In the genomic region with DNA sequence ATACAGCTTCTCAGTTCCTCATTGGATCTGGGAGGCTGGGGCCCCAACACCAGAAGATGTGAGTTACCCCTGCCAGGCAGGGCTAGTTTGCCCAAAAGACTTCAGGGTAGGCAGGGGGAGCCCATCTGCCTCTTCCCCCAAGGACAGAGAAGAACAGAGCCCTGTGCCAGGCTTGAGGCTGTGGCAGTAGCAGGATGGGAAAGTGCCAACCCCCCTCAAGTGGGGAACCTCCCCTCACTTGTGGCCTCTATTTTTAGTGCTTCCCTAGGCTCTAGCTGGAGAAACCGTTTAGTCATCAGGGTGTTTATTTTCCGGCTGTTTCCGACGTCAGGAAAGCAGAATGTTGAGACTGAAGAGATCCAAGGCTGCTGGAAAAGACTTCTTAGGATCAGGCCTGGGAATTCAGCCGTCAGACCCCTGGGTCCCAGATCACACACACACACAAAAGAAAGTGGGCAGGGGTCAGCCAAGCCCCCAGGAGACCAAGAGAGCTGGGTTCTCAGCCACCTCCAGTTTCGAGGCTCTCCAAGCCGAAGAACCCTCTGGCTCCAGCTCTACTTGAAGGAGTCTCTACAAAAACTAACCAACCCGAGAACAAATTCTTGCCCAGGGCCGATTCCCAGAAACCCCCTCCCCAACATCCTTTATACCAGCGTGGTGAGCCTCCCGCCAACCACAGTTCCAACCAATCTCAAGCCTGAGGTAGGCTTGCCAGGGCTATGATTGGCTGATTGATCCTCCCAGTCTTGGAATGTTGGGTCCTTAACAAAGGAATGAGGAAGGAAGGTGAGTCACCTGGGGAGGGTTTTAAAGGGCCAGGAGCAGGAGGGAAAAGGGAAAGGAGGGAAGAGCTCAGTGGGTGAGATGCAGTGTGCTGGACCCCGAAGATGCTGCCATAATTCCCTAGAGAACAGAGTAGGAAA, we compare ENCODE assay signal across 8 cellular contexts. TPM values are rescaled to one million over a fixed set of nuclear protein-coding genes. Genes with fewer than 3 reads are reported as not detected.
DNase-seq lines count a peak whose midpoint lies in the region; ATAC-seq and TF ChIP-seq lines count a peak whose summit lies in the region.

No MANE protein-coding gene starts in this region.

- intact Hi-C loops in Caco-2 (cut with micrococcal nuclease; ENCODE audit: unreplicated experiment) = loop anchor here (1.0 to 10.0 kb wide), 3 partner anchors 46 to 102 kb away; partner anchors contain the start of genes GPATCH4 and IQGAP3

- peaks cover 27% of the 10 kb centered on the region for H3K4me1 Mint-ChIP-seq in Caco-2 (ENCODE audit: low read depth, unreplicated experiment)

- no peaks in the 10 kb centered on the region for H3K36me3 ChIP-seq in Caco-2 (ENCODE audit: control insufficient read depth, insufficient read depth, low read length)
- H3K36me3 ChIP-seq in Loucy (ENCODE audit: insufficient read depth, low read length) = no peaks in the 10 kb centered on the region
- no peaks in the 10 kb centered on the region for H3K36me3 ChIP-seq in adipocyte (ENCODE audit: control insufficient read depth, insufficient read depth, low read length, severe bottlenecking)
- H3K36me3 ChIP-seq in cardiac muscle cell = no peaks in the 10 kb centered on the region
- no peaks in the 10 kb centered on the region for H3K36me3 ChIP-seq in osteoblast (ENCODE audit: insufficient read depth, low read length)
- H3K36me3 ChIP-seq in MM.1S (replicated peaks; ENCODE audit: insufficient read depth, low read length) = no peaks in the 10 kb centered on the region

- H3K27ac ChIP-seq in cardiac muscle cell (peak overlapping the region; percentile 99), osteoblast (ENCODE audit: low read depth, low read length) (peak overlapping the region; percentile 100), MM.1S (ENCODE audit: low read length) (no peak overlapping the region)

- TF ChIP-seq CTCF in Caco-2 (IDR thresholded peaks at IDR 0.05; ENCODE audit: insufficient read depth in 1 of 2, low read depth in 1 of 2, low read length in 1 of 2, severe bottlenecking in 1 of 2, unreplicated experiment in 1 of 2) (no peak), Loucy (conservative IDR thresholded peaks at IDR 0.05; ENCODE audit: low read length) (no peak), cardiac muscle cell (IDR thresholded peaks at IDR 0.05; ENCODE audit: low read depth, low read length) (no peak), osteoblast (IDR thresholded peaks at IDR 0.05; ENCODE audit: extremely low read depth, low read depth, low read length) (no peak), MM.1S (IDR thresholded peaks at IDR 0.05; ENCODE audit: low read length) (no peak)

- no peak overlapping the region for H2AFZ ChIP-seq in Loucy (ENCODE audit: low read length)
- peak overlapping the region; percentile 57 for H2AFZ ChIP-seq in osteoblast (ENCODE audit: low read length)
- H2AFZ ChIP-seq in MM.1S (ENCODE audit: low read length) = no peak overlapping the region

- peaks cover 5% of the 10 kb centered on the region; the same call in 1 of the 2 replicates for H3F3A ChIP-seq in Loucy (ENCODE audit: low read depth)
- H3F3A ChIP-seq in MM.1S (ENCODE audit: insufficient read depth, low read length) = peaks cover 37% of the 10 kb centered on the region

- CTCF ChIA-PET in Caco-2 (lab: Charles Lee) = interaction anchor here (0.6 to 6.9 kb wide), 3 partner anchors 46 to 117 kb away, joined by 3 to 87 read pairs (median 4); no protein-coding TSS in a partner anchor

- ATAC-seq in HG02623 (IDR thresholded peaks at IDR 0.05; ENCODE audit: unreplicated experiment) = no peak

- H3K27me3 ChIP-seq in Caco-2 (replicated peaks; ENCODE audit: control insufficient read depth, insufficient read depth, low read length) (no peaks in the 10 kb centered on the region), Loucy (ENCODE audit: insufficient read depth, low read length, poor library complexity, severe bottlenecking) (no peaks in the 10 kb centered on the region), adipocyte (replicated peaks; ENCODE audit: control insufficient read depth, insufficient read depth, low read length) (no peaks in the 10 kb centered on the region), cardiac muscle cell (no peaks in the 10 kb centered on the region), osteoblast (ENCODE audit: insufficient read depth, low read length) (no peaks in the 10 kb centered on the region), MM.1S (replicated peaks; ENCODE audit: insufficient read depth, low read length) (no peaks in the 10 kb centered on the region)

- peak overlapping the region; percentile 89 for H3K4me3 Mint-ChIP-seq in Caco-2 (ENCODE audit: unreplicated experiment)

- peak overlapping the region; percentile 19 for H3K4me3 ChIP-seq in Caco-2 (ENCODE audit: low read depth, low read length)
- H3K4me3 ChIP-seq in Loucy (ENCODE audit: low read length, poor library complexity, severe bottlenecking) = peak overlapping the region; percentile 88
- peak overlapping the region; percentile 69 for H3K4me3 ChIP-seq in adipocyte (ENCODE audit: low read length)
- no peak overlapping the region for H3K4me3 ChIP-seq in cardiac muscle cell
- peak overlapping the region; percentile 59 for H3K4me3 ChIP-seq in osteoblast (ENCODE audit: insufficient read depth, low read length)
- no peak overlapping the region for H3K4me3 ChIP-seq in MM.1S (ENCODE audit: low read length)

- DNase-seq in Caco-2 (peak; percentile 90 to 94), adipocyte (ENCODE audit: low read depth) (peak; percentile 92), cardiac muscle cell (ENCODE audit: low read depth in 1 of 2, low spot score in 1 of 2) (peak; percentile 54 to 92), osteoblast (ENCODE audit: insufficient read length, low spot score, missing footprints) (peak; percentile 98), MM.1S (no peak), NCI-H146 treated with DMSO at 0.1 percent for 48 hours (lab: John Stamatoyannopoulos, UW; ENCODE audit: unreplicated experiment) (no peak)

- POLR2A ChIA-PET in Caco-2 (lab: Charles Lee) = interaction anchor here (0.5 to 1.8 kb wide), 6 partner anchors 32 to 244 kb away, joined by 3 to 19 read pairs (median 4); partner anchors contain the start of gene NAXE

- H4K20me1 ChIP-seq in Loucy (ENCODE audit: insufficient read depth, low read length, poor library complexity, severe bottlenecking) (peaks cover 22% of the 10 kb centered on the region), osteoblast (ENCODE audit: insufficient read depth, low read length) (peaks cover 16% of the 10 kb centered on the region), MM.1S (ENCODE audit: insufficient read depth, low read length) (no peaks in the 10 kb centered on the region)

- H3K36me3 Mint-ChIP-seq in Caco-2 (ENCODE audit: insufficient read depth, unreplicated experiment) = peaks cover 14% of the 10 kb centered on the region

- no peaks in the 10 kb centered on the region for H3K9me3 Mint-ChIP-seq in Caco-2 (ENCODE audit: unreplicated experiment)

- H3K9me2 ChIP-seq in Loucy (replicated peaks; ENCODE audit: low read depth, low read length) (no peaks in the 10 kb centered on the region), MM.1S (replicated peaks; ENCODE audit: insufficient read depth, low read length) (no peaks in the 10 kb centered on the region)

- H3K9me3 ChIP-seq in Caco-2 (no peaks in the 10 kb centered on the region), Loucy (ENCODE audit: insufficient read depth, low read depth, low read length) (no peaks in the 10 kb centered on the region), adipocyte (ENCODE audit: control insufficient read depth, low read length) (no peaks in the 10 kb centered on the region), cardiac muscle cell (ENCODE audit: low read depth) (no peaks in the 10 kb centered on the region), osteoblast (ENCODE audit: low read depth, low read length) (no peaks in the 10 kb centered on the region), MM.1S (replicated peaks; ENCODE audit: insufficient read depth, low read length) (no peaks in the 10 kb centered on the region)

- H3K9ac ChIP-seq in Loucy (ENCODE audit: low read depth, low read length, poor library complexity, severe bottlenecking) (peak overlapping the region; percentile 95), adipocyte (ENCODE audit: low read length) (peak overlapping the region; percentile 89), MM.1S (ENCODE audit: low read length) (no peak overlapping the region)

- H3K4me2 ChIP-seq in Loucy (ENCODE audit: low read depth, low read length, poor library complexity, severe bottlenecking) = peak overlapping the region; percentile 82
- H3K4me2 ChIP-seq in osteoblast (ENCODE audit: insufficient read depth, low read length) = peak overlapping the region; percentile 82
- H3K4me2 ChIP-seq in MM.1S (ENCODE audit: low read depth, low read length) = no peak overlapping the region

- H3K79me2 ChIP-seq in Loucy (ENCODE audit: insufficient read depth, low read length) = peaks cover 43% of the 10 kb centered on the region
- H3K79me2 ChIP-seq in osteoblast (ENCODE audit: insufficient read depth, low read length) = peaks cover 26% of the 10 kb centered on the region
- peaks cover 32% of the 10 kb centered on the region for H3K79me2 ChIP-seq in MM.1S (ENCODE audit: low read length)

- no peaks in the 10 kb centered on the region for H3K27me3 Mint-ChIP-seq in Caco-2 (ENCODE audit: insufficient read depth, unreplicated experiment)

- peaks cover 49% of the 10 kb centered on the region for H3K4me1 ChIP-seq in Caco-2
- peaks cover 65% of the 10 kb centered on the region for H3K4me1 ChIP-seq in Loucy (ENCODE audit: insufficient read depth, low read length, poor library complexity, severe bottlenecking)
- H3K4me1 ChIP-seq in adipocyte (ENCODE audit: control insufficient read depth, insufficient read depth, low read length) = peaks cover 46% of the 10 kb centered on the region
- peaks cover 49% of the 10 kb centered on the region for H3K4me1 ChIP-seq in cardiac muscle cell (ENCODE audit: low read depth)
- H3K4me1 ChIP-seq in osteoblast (ENCODE audit: insufficient read depth, low read length) = peaks cover 48% of the 10 kb centered on the region
- peaks cover 46% of the 10 kb centered on the region for H3K4me1 ChIP-seq in MM.1S (ENCODE audit: low read length)

- H3K27ac Mint-ChIP-seq in Caco-2 (ENCODE audit: unreplicated experiment) = peak overlapping the region; percentile 94

- TSS peak; percentile 88 for BruUV-seq in Caco-2 (replicated peaks; lab: Mats Ljungman, UMichigan)

RNA-seq across cellular contexts. Expression of gene MEF2D, which starts 2.4 kb away (rescaled TPM):
- total RNA-seq in Caco-2 (2022) (18.6 and 21.4 TPM in 2 replicates), cardiac muscle cell (35.9 and 64.6 TPM in 2 replicates), osteoblast (12.4 and 14.1 TPM in 2 replicates)
- 35.1 and 52.1 TPM in 2 replicates for polyA plus RNA-seq in cardiac muscle cell

Comparison
In these comparisons a context has a peak if more than half of its experiments do, and no peak if none do; other contexts are left out.
1. DNase-seq: peak in Caco-2 (2 of 2), adipocyte (single experiment), cardiac muscle cell (2 of 2) and osteoblast (single experiment); none in MM.1S (single experiment) and NCI-H146 treated with DMSO at 0.1 percent for 48 hours (single experiment).
2. H3K4me3 ChIP-seq: peak in Caco-2 (single experiment), Loucy (single experiment), adipocyte (single experiment) and osteoblast (single experiment); none in cardiac muscle cell (single experiment) and MM.1S (single experiment).